23 cellular contexts compared by ENCODE assay signal in the genomic region with DNA sequence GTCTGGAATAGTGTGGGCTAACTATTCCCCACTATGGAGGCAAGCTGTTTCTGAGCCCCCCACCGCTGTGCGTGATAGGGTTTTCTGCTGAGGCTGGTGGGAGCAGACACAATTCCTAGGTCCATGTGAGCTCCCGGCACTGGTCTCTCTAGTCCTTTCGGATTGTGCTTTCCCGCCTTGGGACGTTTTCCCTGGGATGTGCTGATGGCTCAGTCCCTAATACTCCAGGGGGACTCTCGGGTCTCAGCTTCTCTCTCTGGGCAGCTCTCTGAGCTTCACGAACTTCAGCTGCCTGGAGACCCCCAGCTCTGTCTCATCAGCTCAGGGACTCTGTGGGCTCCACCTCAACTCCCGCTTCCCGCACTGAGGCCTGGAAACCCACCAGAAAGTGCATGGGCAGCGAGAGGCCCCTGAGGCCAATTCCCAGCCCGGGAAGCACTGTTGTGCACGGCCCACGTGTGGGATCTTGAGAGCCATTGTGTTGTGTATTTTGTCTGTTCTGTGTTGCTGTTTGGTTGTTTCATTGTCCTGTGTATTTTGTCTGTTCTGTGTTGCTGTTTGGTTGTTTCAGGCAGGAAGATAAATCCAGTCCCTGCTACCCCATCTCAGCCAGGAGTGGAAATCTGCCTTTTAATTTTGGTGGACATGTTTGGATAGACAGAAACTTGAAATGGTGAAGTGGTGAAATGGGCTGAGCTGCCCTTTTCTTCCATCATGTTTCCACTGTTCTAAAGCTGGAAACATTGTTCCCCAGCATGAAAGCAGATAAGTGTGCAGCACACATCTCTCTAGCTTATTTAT. TPM values are rescaled to one million over a fixed set of nuclear protein-coding genes. Genes with fewer than 3 reads are reported as not detected.
DNase-seq lines count a peak whose midpoint lies in the region; ATAC-seq and TF ChIP-seq lines count a peak whose summit lies in the region.
"Had no signal": no experiment of that assay in that cellular context is flagged by ENCODE, and none has a peak within 500 bp of the region (broad histone marks: within the 10 kb centered on the region; RNA-seq: fewer than 3 reads in every experiment).

No MANE protein-coding gene starts in this region.

- 42% methylated on average over 14 of the region's 14 CpGs for WGBS in right cardiac atrium
- WGBS in body of pancreas, 2 donors, result 76 to 83% methylated on average over 14 of the region's 14 CpGs

- POLR2A ChIA-PET in activated CD4-positive, alpha-beta memory T cell treated with anti-CD3 and anti-CD28 coated beads, Interleukin-2, amount 10 ng/mL, durations not matched to agents 7 days and 5 days (lab: Charles Lee), result no interaction called here

- H3K9ac ChIP-seq in BLaER1 treated with 17β-estradiol and CSF1 and Interleukin-3, amounts not matched to agents 10 nM and 100 nM, result peak overlapping the region in 4 of 11 experiments; percentile 13 to 43 (median 21); a peak in 2 of 22 replicates
- H3K9ac ChIP-seq in adipocyte (ENCODE audit: low read length), result peak overlapping the region; percentile 45
- no peak overlapping the region for H3K9ac ChIP-seq in rectal smooth muscle tissue (ENCODE audit: low read length)

- no peak overlapping the region for H3K4me3 ChIP-seq in BLaER1 treated with 17β-estradiol and CSF1 and Interleukin-3, amounts not matched to agents 10 nM and 100 nM
- no peak overlapping the region for H3K4me3 ChIP-seq in adipocyte (ENCODE audit: low read length)
- H3K4me3 ChIP-seq in right cardiac atrium (ENCODE audit: low read length), result no peak overlapping the region
- H3K4me3 ChIP-seq in rectal smooth muscle tissue (ENCODE audit: low read length), result no peak overlapping the region
- H3K4me3 ChIP-seq in body of pancreas, result no peak overlapping the region
- H3K4me3 ChIP-seq: dorsolateral prefrontal cortex, Peyer's patch had no signal

- in situ Hi-C loops in KBM-7 (cut with MboI; ENCODE audit: low pct_unique_long_range_greater_than_20kb, low sequenced_read_pairs), result no loop called here

- H3K36me3 Mint-ChIP-seq in activated CD4-positive, alpha-beta memory T cell treated with anti-CD3 and anti-CD28 coated beads, Interleukin-2, amount 10 ng/mL, durations not matched to agents 7 days and 5 days (ENCODE audit: low read depth), result no peaks in the 10 kb centered on the region
- H3K36me3 Mint-ChIP-seq in activated naive CD8-positive, alpha-beta T cell treated with anti-CD3 and anti-CD28 coated beads for 36 hours, result no peaks in the 10 kb centered on the region
- H3K36me3 Mint-ChIP-seq: activated naive CD8-positive, alpha-beta T cell had no signal

- peak; percentile 16 to 37 for ATAC-seq in right cardiac atrium
- no peak for ATAC-seq in body of pancreas
- ATAC-seq: HCT116 had no signal

- no peaks in the 10 kb centered on the region for H3K36me3 ChIP-seq in BLaER1 treated with 17β-estradiol and CSF1 and Interleukin-3, amounts not matched to agents 10 nM and 100 nM
- H3K36me3 ChIP-seq in adipocyte (ENCODE audit: control insufficient read depth, insufficient read depth, low read length, severe bottlenecking) (no peaks in the 10 kb centered on the region), rectal smooth muscle tissue (ENCODE audit: control insufficient read depth, insufficient read depth, low read length) (no peaks in the 10 kb centered on the region), body of pancreas (replicated peaks in 1 of 2; ENCODE audit: insufficient read depth in 1 of 2, low read depth in 2 of 2) (no peaks in the 10 kb centered on the region)
- H3K36me3 ChIP-seq: Peyer's patch had no signal

- H3K9me3 ChIP-seq in BLaER1 treated with 17β-estradiol and CSF1 and Interleukin-3, amounts not matched to agents 10 nM and 100 nM (replicated peaks in 1 of 11), result no peaks in the 10 kb centered on the region
- no peaks in the 10 kb centered on the region for H3K9me3 ChIP-seq in adipocyte (ENCODE audit: control insufficient read depth, low read length)
- H3K9me3 ChIP-seq in right cardiac atrium (ENCODE audit: control insufficient read depth, low read length), result no peaks in the 10 kb centered on the region
- no peaks in the 10 kb centered on the region for H3K9me3 ChIP-seq in body of pancreas
- H3K9me3 ChIP-seq: Peyer's patch had no signal

- peaks cover 27% of the 10 kb centered on the region for H3K27me3 Mint-ChIP-seq in activated CD4-positive, alpha-beta memory T cell treated with anti-CD3 and anti-CD28 coated beads, Interleukin-2, amount 10 ng/mL, durations not matched to agents 7 days and 5 days
- no peaks in the 10 kb centered on the region for H3K27me3 Mint-ChIP-seq in activated naive CD8-positive, alpha-beta T cell treated with anti-CD3 and anti-CD28 coated beads for 36 hours
- H3K27me3 Mint-ChIP-seq: activated naive CD8-positive, alpha-beta T cell; CD4-positive, alpha-beta T cell had no signal

- peaks cover 32 to 62% (median 42%) of the 10 kb centered on the region in 10 experiments for H3K4me1 ChIP-seq in BLaER1 treated with 17β-estradiol and CSF1 and Interleukin-3, amounts not matched to agents 10 nM and 100 nM
- H3K4me1 ChIP-seq in adipocyte (ENCODE audit: control insufficient read depth, insufficient read depth, low read length) (peaks cover 24% of the 10 kb centered on the region), right cardiac atrium (ENCODE audit: control insufficient read depth, insufficient read depth, low read length) (peaks cover 7% of the 10 kb centered on the region), rectal smooth muscle tissue (ENCODE audit: control insufficient read depth, insufficient read depth, low read length) (no peaks in the 10 kb centered on the region), body of pancreas (no peaks in the 10 kb centered on the region)
- H3K4me1 ChIP-seq: Peyer's patch had no signal

- no peak overlapping the region for H3K27ac Mint-ChIP-seq in activated CD4-positive, alpha-beta memory T cell treated with anti-CD3 and anti-CD28 coated beads, Interleukin-2, amount 10 ng/mL, durations not matched to agents 7 days and 5 days
- no peak overlapping the region for H3K27ac Mint-ChIP-seq in activated naive CD8-positive, alpha-beta T cell treated with anti-CD3 and anti-CD28 coated beads for 36 hours
- H3K27ac Mint-ChIP-seq: activated naive CD8-positive, alpha-beta T cell; CD4-positive, alpha-beta T cell had no signal

- H3K27me3 ChIP-seq in BLaER1 treated with 17β-estradiol and CSF1 and Interleukin-3, amounts not matched to agents 10 nM and 100 nM, result no peaks in the 10 kb centered on the region
- H3K27me3 ChIP-seq in adipocyte (replicated peaks; ENCODE audit: control insufficient read depth, insufficient read depth, low read length) (no peaks in the 10 kb centered on the region), right cardiac atrium (ENCODE audit: control insufficient read depth, insufficient read depth) (no peaks in the 10 kb centered on the region), rectal smooth muscle tissue (ENCODE audit: control insufficient read depth, insufficient read depth, low read length) (no peaks in the 10 kb centered on the region), body of pancreas (no peaks in the 10 kb centered on the region)
- H3K27me3 ChIP-seq: dorsolateral prefrontal cortex, Peyer's patch had no signal

- H3K9me3 Mint-ChIP-seq in activated CD4-positive, alpha-beta memory T cell treated with anti-CD3 and anti-CD28 coated beads, Interleukin-2, amount 10 ng/mL, durations not matched to agents 7 days and 5 days, result no peaks in the 10 kb centered on the region
- H3K9me3 Mint-ChIP-seq in activated naive CD8-positive, alpha-beta T cell treated with anti-CD3 and anti-CD28 coated beads for 36 hours, result no peaks in the 10 kb centered on the region
- H3K9me3 Mint-ChIP-seq: CD4-positive, alpha-beta T cell had no signal

- H3K4me2 ChIP-seq in BLaER1 treated with 17β-estradiol and CSF1 and Interleukin-3, amounts not matched to agents 10 nM and 100 nM, result peak overlapping the region; percentile 42 to 82 (median 64)

- TF ChIP-seq CTCF in body of pancreas (IDR thresholded peaks at IDR 0.05), result no peak

- no peak for DNase-seq in adipocyte (ENCODE audit: low read depth)
- DNase-seq in right cardiac atrium, result peak in 1 of 3 donors; percentile 49
- DNase-seq in KBM-7, result no peak
- no peak for DNase-seq in activated CD4-positive, alpha-beta memory T cell treated with anti-CD3 and anti-CD28 coated beads, Interleukin-2, amount 10 ng/mL, durations not matched to agents 7 days and 5 days
- DNase-seq in body of pancreas, result no peak
- DNase-seq in activated naive CD8-positive, alpha-beta T cell treated with anti-CD3 and anti-CD28 coated beads for 36 hours, result no peak
- DNase-seq: activated CD4-positive, alpha-beta T cell treated with anti-CD3 and anti-CD28 coated beads for 1 hour; CD4-positive, alpha-beta T cell; DMS53; dorsolateral prefrontal cortex; erythroblast; NCI-H187; NCI-H2227 treated with DMSO at 0.1 percent for 48 hours; small intestine; stimulated activated CD4-positive, alpha-beta T cell treated with anti-CD3 and anti-CD28 coated beads, Interleukin-4, amount 100 ng/mL, for 4 hours had no signal

- H4K20me1 ChIP-seq in BLaER1 treated with 17β-estradiol and CSF1 and Interleukin-3, amounts not matched to agents 10 nM and 100 nM, result no peaks in the 10 kb centered on the region

- no peak for TF ChIP-seq POLR2A in body of pancreas (IDR thresholded peaks at IDR 0.05)

- CTCF ChIA-PET in activated CD4-positive, alpha-beta memory T cell treated with anti-CD3 and anti-CD28 coated beads, Interleukin-2, amount 10 ng/mL, durations not matched to agents 7 days and 5 days (lab: Charles Lee), result interaction anchor here (0.9 to 1.9 kb wide), 2 partner anchors 25 to 254 kb away, joined by 4 to 8 read pairs; no protein-coding TSS in a partner anchor

- no peaks in the 10 kb centered on the region for H3K4me1 Mint-ChIP-seq in activated CD4-positive, alpha-beta memory T cell treated with anti-CD3 and anti-CD28 coated beads, Interleukin-2, amount 10 ng/mL, durations not matched to agents 7 days and 5 days
- H3K4me1 Mint-ChIP-seq in activated naive CD8-positive, alpha-beta T cell treated with anti-CD3 and anti-CD28 coated beads for 36 hours, result no peaks in the 10 kb centered on the region

- peak overlapping the region in 8 of 11 experiments; percentile 7 to 53 (median 20); a peak in 11 of 22 replicates for H3K27ac ChIP-seq in BLaER1 treated with 17β-estradiol and CSF1 and Interleukin-3, amounts not matched to agents 10 nM and 100 nM
- H3K27ac ChIP-seq in right cardiac atrium (ENCODE audit: low read length) (peak overlapping the region; percentile 49), rectal smooth muscle tissue (ENCODE audit: low read depth, low read length) (peak overlapping the region; percentile 15), body of pancreas (no peak overlapping the region)
- H3K27ac ChIP-seq: dorsolateral prefrontal cortex, Peyer's patch had no signal

- intact Hi-C loops in right cardiac atrium (cut with DNase I), result no loop called here
- intact Hi-C loops in body of pancreas (cut with DNase I), result no loop called here

- H3K4me3 Mint-ChIP-seq in activated CD4-positive, alpha-beta memory T cell treated with anti-CD3 and anti-CD28 coated beads, Interleukin-2, amount 10 ng/mL, durations not matched to agents 7 days and 5 days, result no peak overlapping the region
- no peak overlapping the region for H3K4me3 Mint-ChIP-seq in activated naive CD8-positive, alpha-beta T cell treated with anti-CD3 and anti-CD28 coated beads for 36 hours
- H3K4me3 Mint-ChIP-seq: activated naive CD8-positive, alpha-beta T cell; CD4-positive, alpha-beta T cell had no signal

RNA-seq across cellular contexts. Expression of gene TNNT3, which starts 12.7 kb away (rescaled TPM):
- 10 to 100 TPM in 3 of 4 donors, 1 to 10 TPM in 1; 9.0 to 58.7 (median 34.1) TPM for total RNA-seq in right cardiac atrium
- 63.1 TPM for polyA plus RNA-seq in right cardiac atrium
- total RNA-seq in activated CD4-positive, alpha-beta memory T cell treated with anti-CD3 and anti-CD28 coated beads, Interleukin-2, amount 10 ng/mL, durations not matched to agents 7 days and 5 days, result 1 to 10 TPM; 6.6 to 9.7 TPM
- 1 to 10 TPM in 1 of 2 donors, not detected in 1; 1.6 TPM for total RNA-seq in body of pancreas
- total RNA-seq in activated naive CD8-positive, alpha-beta T cell treated with anti-CD3 and anti-CD28 coated beads for 36 hours, result under 1 TPM; 0.50 to 0.54 TPM

RNA-seq across cellular contexts. Expression of gene PRR33, which starts 15.1 kb away (rescaled TPM):
- total RNA-seq in right cardiac atrium (under 1 TPM; 0.11 to 0.82 (median 0.24) TPM), body of pancreas (not detected)
- 0.81 TPM for polyA plus RNA-seq in right cardiac atrium
- under 1 TPM; 0.08 TPM for total RNA-seq in activated CD4-positive, alpha-beta memory T cell treated with anti-CD3 and anti-CD28 coated beads, Interleukin-2, amount 10 ng/mL, durations not matched to agents 7 days and 5 days
- under 1 TPM; 0.20 to 0.31 TPM for total RNA-seq in activated naive CD8-positive, alpha-beta T cell treated with anti-CD3 and anti-CD28 coated beads for 36 hours
- total RNA-seq: CD4-positive, alpha-beta T cell; dorsolateral prefrontal cortex; liver; osteocyte; Peyer's patch; subcutaneous adipose tissue had no signal
- polyA plus RNA-seq: liver had no signal

RNA-seq across cellular contexts. Expression of gene MRPL23, which starts 40.3 kb away (rescaled TPM):
- total RNA-seq in right cardiac atrium (100 to 1,000 TPM in 1 of 4 donors, 10 to 100 TPM in 3; 47.1 to 102 (median 74.8) TPM), body of pancreas (10 to 100 TPM; 40.2 to 83.4 TPM)
- polyA plus RNA-seq in right cardiac atrium, result 108 TPM
- 10 to 100 TPM; 99.8 to 99.9 TPM for total RNA-seq in activated CD4-positive, alpha-beta memory T cell treated with anti-CD3 and anti-CD28 coated beads, Interleukin-2, amount 10 ng/mL, durations not matched to agents 7 days and 5 days
- total RNA-seq in activated naive CD8-positive, alpha-beta T cell treated with anti-CD3 and anti-CD28 coated beads for 36 hours, result 100 to 1,000 TPM; 148 to 151 TPM

RNA-seq across cellular contexts. Expression of gene LSP1, which starts 53.9 kb away (rescaled TPM):
- 10 to 100 TPM in 3 of 4 donors, 1 to 10 TPM in 1; 7.6 to 18.3 (median 14.8) TPM for total RNA-seq in right cardiac atrium
- 11.7 TPM for polyA plus RNA-seq in right cardiac atrium
- total RNA-seq in activated CD4-positive, alpha-beta memory T cell treated with anti-CD3 and anti-CD28 coated beads, Interleukin-2, amount 10 ng/mL, durations not matched to agents 7 days and 5 days, result 100 to 1,000 TPM; 590 TPM
- 10 to 100 TPM in 1 of 2 donors, 1 to 10 TPM in 1; 9.9 to 11.5 TPM for total RNA-seq in body of pancreas
- total RNA-seq in activated naive CD8-positive, alpha-beta T cell treated with anti-CD3 and anti-CD28 coated beads for 36 hours, result 100 to 1,000 TPM; 147 to 148 TPM

Comparison
In these comparisons a context has a peak if more than half of its experiments do, and no peak if none do; other contexts are left out.
1. H3K27ac ChIP-seq: peak in BLaER1 treated with 17β-estradiol and CSF1 and Interleukin-3, amounts not matched to agents 10 nM and 100 nM (8 of 11), right cardiac atrium (single experiment) and rectal smooth muscle tissue (single experiment); none in body of pancreas (0 of 4).